In the genomic region with DNA sequence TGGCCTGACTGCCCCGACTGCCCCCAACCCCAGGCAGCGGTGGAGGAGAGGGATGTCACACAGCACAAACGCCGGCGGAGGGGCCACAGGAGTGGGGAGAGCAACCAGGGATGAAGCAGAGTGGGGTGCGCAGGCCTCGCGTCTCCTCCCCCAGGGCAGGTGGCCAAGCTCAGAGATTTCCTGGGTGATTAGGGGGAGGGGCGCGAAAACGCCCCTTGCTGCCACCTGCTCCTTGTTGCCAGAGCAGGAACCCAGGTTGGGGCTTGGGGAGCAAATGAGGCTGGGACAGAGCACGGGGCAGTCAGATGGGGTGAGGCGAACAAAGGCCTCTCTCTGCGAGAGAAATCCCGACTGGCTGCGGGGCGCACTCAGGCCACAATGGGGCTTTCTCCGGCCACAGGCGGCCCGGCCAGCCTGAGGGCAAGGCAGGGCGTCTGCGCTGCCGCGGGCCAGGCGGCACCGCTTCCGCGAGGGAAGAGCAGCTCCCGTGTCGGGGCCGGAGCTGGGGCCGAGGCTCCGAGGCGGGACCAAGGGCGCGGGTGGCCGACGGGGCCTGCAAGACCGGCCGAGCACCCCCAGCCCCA, we compare ENCODE assay signal across 7 cellular contexts. TPM values are rescaled to one million over a fixed set of nuclear protein-coding genes. Genes with fewer than 3 reads are reported as not detected.
DNase-seq lines count a peak whose midpoint lies in the region; ATAC-seq lines count a peak whose summit lies in the region.

No MANE protein-coding gene starts in this region.

- H3K36me3 Mint-ChIP-seq in activated naive CD8-positive, alpha-beta T cell treated with anti-CD3 and anti-CD28 coated beads, Interleukin-2, amount 50 U/mL, for 24 hours (ENCODE audit: low read depth), result no peaks in the 10 kb centered on the region

- H3K4me3 Mint-ChIP-seq in activated naive CD8-positive, alpha-beta T cell treated with anti-CD3 and anti-CD28 coated beads, Interleukin-2, amount 50 U/mL, for 24 hours, result peak overlapping the region; percentile 48

- DNase-seq in H7 (no peak), NCI-H146 treated with DMSO at 0.1 percent for 48 hours (lab: John Stamatoyannopoulos, UW; ENCODE audit: unreplicated experiment) (peak; percentile 13), left ventricle myocardium superior (peak; percentile 63), putamen (ENCODE audit: low spot score) (peak; percentile 95), KBM-7 (no peak)
- DNase-seq in activated naive CD8-positive, alpha-beta T cell treated with anti-CD3 and anti-CD28 coated beads, Interleukin-2, amount 50 U/mL, for 24 hours, result peak; percentile 27

- ATAC-seq in GM18499 (IDR thresholded peaks at IDR 0.05; ENCODE audit: insufficient read depth, unreplicated experiment), result peak; percentile 18
- peak; percentile 41 for ATAC-seq in activated naive CD8-positive, alpha-beta T cell treated with anti-CD3 and anti-CD28 coated beads, Interleukin-2, amount 50 U/mL, for 24 hours
- peak; percentile 11 for ATAC-seq in left ventricle myocardium superior

- H3K4me1 Mint-ChIP-seq in activated naive CD8-positive, alpha-beta T cell treated with anti-CD3 and anti-CD28 coated beads, Interleukin-2, amount 50 U/mL, for 24 hours, result peaks cover 15% of the 10 kb centered on the region

- no peak overlapping the region for H3K27ac Mint-ChIP-seq in activated naive CD8-positive, alpha-beta T cell treated with anti-CD3 and anti-CD28 coated beads, Interleukin-2, amount 50 U/mL, for 24 hours

- no peaks in the 10 kb centered on the region for H3K27me3 Mint-ChIP-seq in activated naive CD8-positive, alpha-beta T cell treated with anti-CD3 and anti-CD28 coated beads, Interleukin-2, amount 50 U/mL, for 24 hours

- no peaks in the 10 kb centered on the region for H3K36me3 ChIP-seq in H7 (replicated peaks; ENCODE audit: control insufficient read depth, insufficient read depth, low read length)

- peak overlapping the region; percentile 49 for H3K4me3 ChIP-seq in H7 (ENCODE audit: insufficient read depth, low read depth, low read length)

- in situ Hi-C loops in KBM-7 (cut with MboI; ENCODE audit: low pct_unique_long_range_greater_than_20kb, low sequenced_read_pairs), result no loop called here

- intact Hi-C loops in left ventricle myocardium superior (cut with micrococcal nuclease), result no loop called here

- no peaks in the 10 kb centered on the region for H3K9me3 Mint-ChIP-seq in activated naive CD8-positive, alpha-beta T cell treated with anti-CD3 and anti-CD28 coated beads, Interleukin-2, amount 50 U/mL, for 24 hours

- H3K27me3 ChIP-seq in H7 (ENCODE audit: control insufficient read depth, insufficient read depth, low read length), result no peaks in the 10 kb centered on the region

RNA-seq across cellular contexts. Expression of a gene that starts 11.5 kb away (rescaled TPM):
- total RNA-seq in H7 (2014; rRNA removed; shearing (Covaris generic)), result not detected in 2 replicates
- not detected for total RNA-seq in left ventricle myocardium superior

Comparison
In these comparisons a context has a peak if more than half of its experiments do, and no peak if none do; other contexts are left out.
1. DNase-seq: peak in NCI-H146 treated with DMSO at 0.1 percent for 48 hours (single experiment), activated naive CD8-positive, alpha-beta T cell treated with anti-CD3 and anti-CD28 coated beads, Interleukin-2, amount 50 U/mL, for 24 hours (single experiment), left ventricle myocardium superior (single experiment) and putamen (single experiment); none in H7 (single experiment) and KBM-7 (single experiment).
2. Peak in every context shown above with its lines, with median percentiles within 50 percentile points of each other: ATAC-seq.